Comparison of ENCODE assay signal across 22 cellular contexts in genomic region chr1:44413740-44414139, GRCh38.
"Had no signal": no experiment of that assay in that cellular context is flagged by ENCODE, and none has a peak within 500 bp of the region (broad histone marks: within the 10 kb centered on the region; RNA-seq: fewer than 3 reads in every experiment).

No MANE protein-coding gene starts in this region.

- H3K27ac ChIP-seq: heart left ventricle, pancreas, prostate gland, right lobe of liver, testis, tibial nerve, upper lobe of right lung, vagina had no signal

- DNase-seq: dermis blood vessel endothelial cell; effector CD4-positive, alpha-beta T cell; endodermal cell; erythroblast; foreskin melanocyte; heart left ventricle; hippocampal formation; kidney glomerular epithelial cell; mesendoderm; naive B cell; occipital lobe; pancreas; right lobe of liver; stimulated activated CD4-positive, alpha-beta T cell treated with anti-CD3 and anti-CD28 coated beads, Interleukin-4, amount 100 ng/mL, for 1 hour; stimulated activated CD8-positive, alpha-beta memory T cell treated with anti-CD3 and anti-CD28 coated beads, Interleukin-4, amount 100 ng/mL, for 48 hours; stimulated activated naive CD8-positive, alpha-beta T cell treated with anti-CD3 and anti-CD28 coated beads, Interleukin-15, Interleukin-2, amounts not matched to agents 100 U/mL and 50 U/mL, for 24 hours; testis; upper lobe of right lung had no signal

- ATAC-seq: heart left ventricle; pancreas; right lobe of liver; stimulated activated effector memory CD8-positive, alpha-beta T cell treated with anti-CD3 and anti-CD28 coated beads, Interleukin-12 subunit alpha, Interleukin-12 subunit beta, amount 100 ng/mL, for 72 hours; stimulated activated naive CD8-positive, alpha-beta T cell treated with anti-CD3 and anti-CD28 coated beads, Interleukin-15, Interleukin-2, amounts not matched to agents 100 U/mL and 50 U/mL, for 24 hours; upper lobe of right lung had no signal
